Comparison of ENCODE assay signal across 15 cellular contexts in the genomic region with DNA sequence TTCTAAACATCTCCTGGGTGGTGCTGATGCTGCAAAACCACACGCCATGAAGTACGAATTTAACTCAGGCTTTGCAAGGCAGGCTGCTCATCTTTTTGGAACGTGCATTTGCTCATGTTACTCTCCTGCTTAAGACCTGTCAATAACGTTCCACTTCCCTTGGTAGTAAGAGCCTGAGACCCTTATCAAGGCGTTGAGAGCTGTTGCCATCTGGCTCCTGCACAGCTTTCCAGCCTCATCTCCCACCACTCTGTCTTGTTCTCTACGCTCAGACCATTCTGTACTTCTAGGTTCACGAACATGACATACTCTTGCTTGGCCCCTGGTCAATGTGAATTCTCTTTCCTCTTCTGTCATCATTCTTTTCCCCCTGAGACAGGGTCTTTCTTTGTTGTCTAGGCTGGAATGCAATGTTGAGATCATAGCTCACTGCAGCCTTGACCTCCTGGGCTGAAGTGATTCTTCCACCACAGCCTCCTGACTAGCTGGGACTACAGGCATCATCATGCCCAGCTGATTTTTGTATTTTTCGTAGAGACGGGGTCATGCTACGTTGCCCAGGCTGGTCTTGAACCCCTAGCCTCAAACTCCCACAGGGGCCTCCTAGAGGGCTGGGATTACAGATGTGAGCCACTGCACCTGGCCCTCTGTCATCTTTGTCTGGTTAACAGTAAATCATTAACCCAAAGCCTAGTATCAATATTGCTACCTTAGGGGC.
A peak's percentile ranks its signal among the peaks of the same experiment; 100 is the strongest.
DNase-seq lines count a peak whose midpoint lies in the region; ATAC-seq and TF ChIP-seq lines count a peak whose summit lies in the region.
"Had no signal": no experiment of that assay in that cellular context is flagged by ENCODE, and none has a peak within 500 bp of the region (broad histone marks: within the 10 kb centered on the region; RNA-seq: fewer than 3 reads in every experiment).

No MANE protein-coding gene starts in this region.

- no peaks in the 10 kb centered on the region for H3K36me3 Mint-ChIP-seq in activated CD4-positive, alpha-beta T cell treated with anti-CD3 and anti-CD28 coated beads, Interleukin-2, amount 10 ng/mL, durations not matched to agents 7 days and 5 days (ENCODE audit: low read depth)
- no peaks in the 10 kb centered on the region for H3K36me3 Mint-ChIP-seq in endodermal cell (ENCODE audit: low read depth)
- H3K36me3 Mint-ChIP-seq: CD4-positive, CD25-positive, alpha-beta regulatory T cell; T-cell had no signal

- TF ChIP-seq CTCF in OCI-LY1 (IDR thresholded peaks at IDR 0.05; ENCODE audit: low read length) (no peak), endodermal cell (conservative IDR thresholded peaks at IDR 0.05) (no peak)

- no peaks in the 10 kb centered on the region for H3K27me3 Mint-ChIP-seq in activated CD4-positive, alpha-beta T cell treated with anti-CD3 and anti-CD28 coated beads, Interleukin-2, amount 10 ng/mL, durations not matched to agents 7 days and 5 days
- peaks cover 2% of the 10 kb centered on the region for H3K27me3 Mint-ChIP-seq in endodermal cell (ENCODE audit: insufficient read depth)
- H3K27me3 Mint-ChIP-seq: CD4-positive, CD25-positive, alpha-beta regulatory T cell had no signal

- H3F3A ChIP-seq in OCI-LY1 (ENCODE audit: insufficient read depth, low read length): no peaks in the 10 kb centered on the region

- H3K9me3 ChIP-seq in OCI-LY1 (ENCODE audit: low read length) (no peaks in the 10 kb centered on the region), endodermal cell (ENCODE audit: control insufficient read depth, low read length) (no peaks in the 10 kb centered on the region)
- H3K9me3 ChIP-seq: transverse colon had no signal

- no peaks in the 10 kb centered on the region for H3K9me3 Mint-ChIP-seq in activated CD4-positive, alpha-beta T cell treated with anti-CD3 and anti-CD28 coated beads, Interleukin-2, amount 10 ng/mL, durations not matched to agents 7 days and 5 days
- no peaks in the 10 kb centered on the region for H3K9me3 Mint-ChIP-seq in endodermal cell
- H3K9me3 Mint-ChIP-seq: activated T-helper 17 cell treated with anti-CD3 and anti-CD28 coated beads, Interleukin-2, amount 50 U/mL, for 72 hours; CD4-positive, CD25-positive, alpha-beta regulatory T cell had no signal

- 74 to 79% methylated on average over 10 of the region's 10 CpGs for WGBS in endodermal cell (ENCODE audit: insufficient coverage in 1 of 2, insufficient read length in 1 of 2), 2 experiments

- H3K4me3 ChIP-seq in OCI-LY1 (ENCODE audit: low read depth, low read length, poor library complexity, severe bottlenecking) (no peak overlapping the region), endodermal cell (ENCODE audit: low read length) (no peak overlapping the region)
- H3K4me3 ChIP-seq: transverse colon had no signal

- no peaks in the 10 kb centered on the region for H3K4me1 Mint-ChIP-seq in activated CD4-positive, alpha-beta T cell treated with anti-CD3 and anti-CD28 coated beads, Interleukin-2, amount 10 ng/mL, durations not matched to agents 7 days and 5 days
- peaks cover 18% of the 10 kb centered on the region for H3K4me1 Mint-ChIP-seq in endodermal cell
- H3K4me1 Mint-ChIP-seq: activated T-helper 17 cell treated with anti-CD3 and anti-CD28 coated beads, Interleukin-2, amount 50 U/mL, for 72 hours; CD4-positive, CD25-positive, alpha-beta regulatory T cell; T-cell had no signal

- no peaks in the 10 kb centered on the region; the same call in 1 of the 2 replicates for H3K36me3 ChIP-seq in OCI-LY1 (ENCODE audit: insufficient read depth, low read length)
- no peaks in the 10 kb centered on the region for H3K36me3 ChIP-seq in endodermal cell (ENCODE audit: control insufficient read depth, insufficient read depth, low read length)
- H3K36me3 ChIP-seq: transverse colon had no signal

- H3K9ac ChIP-seq in OCI-LY1 (ENCODE audit: low read length): no peak overlapping the region
- H3K9ac ChIP-seq in endodermal cell (ENCODE audit: extremely low read depth, low read length, poor library complexity, severe bottlenecking): no peak overlapping the region

- no peak overlapping the region for H3K4me3 Mint-ChIP-seq in activated CD4-positive, alpha-beta T cell treated with anti-CD3 and anti-CD28 coated beads, Interleukin-2, amount 10 ng/mL, durations not matched to agents 7 days and 5 days
- no peak overlapping the region for H3K4me3 Mint-ChIP-seq in endodermal cell
- H3K4me3 Mint-ChIP-seq: activated T-helper 17 cell treated with anti-CD3 and anti-CD28 coated beads, Interleukin-2, amount 50 U/mL, for 72 hours; CD4-positive, CD25-positive, alpha-beta regulatory T cell; T-cell had no signal

- H3K27me3 ChIP-seq in OCI-LY1 (ENCODE audit: insufficient read depth, low read length) (no peaks in the 10 kb centered on the region), endodermal cell (ENCODE audit: control insufficient read depth, insufficient read depth, low read length, poor library complexity, severe bottlenecking) (no peaks in the 10 kb centered on the region)
- H3K27me3 ChIP-seq: foreskin keratinocyte, transverse colon had no signal

- no peaks in the 10 kb centered on the region for H3K9me2 ChIP-seq in OCI-LY1 (ENCODE audit: low read depth, low read length)

- H3K4me1 ChIP-seq in OCI-LY1 (ENCODE audit: insufficient read depth, low read length, severe bottlenecking) (peaks cover 66% of the 10 kb centered on the region), endodermal cell (ENCODE audit: control insufficient read depth, insufficient read depth, low read length) (no peaks in the 10 kb centered on the region)
- H3K4me1 ChIP-seq: foreskin keratinocyte, transverse colon had no signal

- POLR2A ChIA-PET in activated CD4-positive, alpha-beta T cell treated with anti-CD3 and anti-CD28 coated beads, Interleukin-2, amount 10 ng/mL, durations not matched to agents 7 days and 5 days (lab: Charles Lee): no interaction called here

- H3K79me2 ChIP-seq in OCI-LY1 (ENCODE audit: insufficient read depth, low read length): no peaks in the 10 kb centered on the region

- ATAC-seq in GM19023 (IDR thresholded peaks at IDR 0.05; ENCODE audit: unreplicated experiment) (peak; percentile 84), GM21447 (IDR thresholded peaks at IDR 0.05; ENCODE audit: unreplicated experiment) (peak; percentile 75), HG03103 (IDR thresholded peaks at IDR 0.05; ENCODE audit: low read depth, unreplicated experiment) (peak; percentile 48)
- ATAC-seq: activated T-helper 17 cell treated with anti-CD3 and anti-CD28 coated beads, Interleukin-2, amount 50 U/mL, for 72 hours; foreskin keratinocyte; PC-3; T-cell had no signal

- no peaks in the 10 kb centered on the region for H4K20me1 ChIP-seq in OCI-LY1 (ENCODE audit: insufficient read depth, low read length)

- H3K27ac ChIP-seq in OCI-LY1 (ENCODE audit: low read depth, low read length, poor library complexity, severe bottlenecking): peak overlapping the region; percentile 9
- H3K27ac ChIP-seq in endodermal cell (ENCODE audit: low read depth, low read length): no peak overlapping the region
- H3K27ac ChIP-seq: foreskin keratinocyte, transverse colon had no signal

- no peak overlapping the region for H2AFZ ChIP-seq in OCI-LY1 (ENCODE audit: low read length)

- H3K4me2 ChIP-seq in OCI-LY1 (ENCODE audit: low read length): no peak overlapping the region

- no peak for DNase-seq in activated CD4-positive, alpha-beta T cell treated with anti-CD3 and anti-CD28 coated beads, Interleukin-2, amount 10 ng/mL, durations not matched to agents 7 days and 5 days
- DNase-seq in SIG-M5 (lab: John Stamatoyannopoulos, UW) (no peak), endodermal cell (no peak)
- DNase-seq: activated CD4-positive, alpha-beta T cell treated with anti-CD3 and anti-CD28 coated beads for 4 hours; CD4-positive, CD25-positive, alpha-beta regulatory T cell; effector CD8-positive, alpha-beta T cell; foreskin keratinocyte; PC-3; T-cell; transverse colon had no signal

- no peak overlapping the region for H3K27ac Mint-ChIP-seq in activated CD4-positive, alpha-beta T cell treated with anti-CD3 and anti-CD28 coated beads, Interleukin-2, amount 10 ng/mL, durations not matched to agents 7 days and 5 days
- no peak overlapping the region for H3K27ac Mint-ChIP-seq in endodermal cell
- H3K27ac Mint-ChIP-seq: activated T-helper 17 cell treated with anti-CD3 and anti-CD28 coated beads, Interleukin-2, amount 50 U/mL, for 72 hours; CD4-positive, CD25-positive, alpha-beta regulatory T cell; T-cell had no signal

- CTCF ChIA-PET in activated CD4-positive, alpha-beta T cell treated with anti-CD3 and anti-CD28 coated beads, Interleukin-2, amount 10 ng/mL, durations not matched to agents 7 days and 5 days (lab: Charles Lee): no interaction called here
